ENCODE assay signal across 22 cellular contexts in genomic region chr6:9977451-9977850, GRCh38.
"Had no signal": no experiment of that assay in that cellular context is flagged by ENCODE, and none has a peak within 500 bp of the region (broad histone marks: within the 10 kb centered on the region; RNA-seq: fewer than 3 reads in every experiment).

No MANE protein-coding gene starts in this region.

- H3K36me3 ChIP-seq: colonic mucosa, left ventricle myocardium inferior, lower lobe of right lung, ovary, prostate gland, sigmoid colon had no signal

- H3K27ac Mint-ChIP-seq: memory B cell; naive thymus-derived CD4-positive, alpha-beta T cell; stimulated activated naive B cell treated with anti-CD40 and anti-IgM and Interleukin-4, amounts not matched to agents 10 μg/mL and 1 μg/mL and 100 μg/mL, for 72 hours; stimulated activated naive CD8-positive, alpha-beta T cell treated with anti-CD3 and anti-CD28 coated beads, Interleukin-15, amount 100 ng/mL, for 72 hours had no signal

- H3K27me3 ChIP-seq: colonic mucosa, foreskin keratinocyte, ovary, sigmoid colon, testis had no signal

- H3K4me1 Mint-ChIP-seq: memory B cell; naive thymus-derived CD4-positive, alpha-beta T cell; neural crest cell; stimulated activated naive B cell treated with anti-CD40 and anti-IgM and Interleukin-4, amounts not matched to agents 10 μg/mL and 1 μg/mL and 100 μg/mL, for 72 hours; stimulated activated naive CD8-positive, alpha-beta T cell treated with anti-CD3 and anti-CD28 coated beads, Interleukin-15, amount 100 ng/mL, for 72 hours had no signal

- H3K4me3 Mint-ChIP-seq: memory B cell; naive thymus-derived CD4-positive, alpha-beta T cell; neural crest cell; stimulated activated naive B cell treated with anti-CD40 and anti-IgM and Interleukin-4, amounts not matched to agents 10 μg/mL and 1 μg/mL and 100 μg/mL, for 72 hours; stimulated activated naive CD8-positive, alpha-beta T cell treated with anti-CD3 and anti-CD28 coated beads, Interleukin-15, amount 100 ng/mL, for 72 hours had no signal

- DNase-seq: caudate nucleus; colonic mucosa; dermis blood vessel endothelial cell; erythroblast; foreskin keratinocyte; left ventricle myocardium inferior; lower lobe of right lung; naive thymus-derived CD4-positive, alpha-beta T cell; nucleus accumbens; ovary; retina; sigmoid colon; stimulated activated CD4-positive, alpha-beta T cell treated with anti-CD3 and anti-CD28 coated beads, Interleukin-2, amount 100 ng/mL, for 24 hours; stimulated activated CD4-positive, alpha-beta T cell treated with anti-CD3 and anti-CD28 coated beads, Interleukin-4, amount 100 ng/mL, for 4 hours; stimulated activated naive B cell treated with anti-CD40 and anti-IgM and Interleukin-4, amounts not matched to agents 10 μg/mL and 1 μg/mL and 100 μg/mL, for 72 hours; stimulated activated naive CD8-positive, alpha-beta T cell treated with anti-CD3 and anti-CD28 coated beads, Interleukin-15, amount 100 ng/mL, for 72 hours; testis; trophoblast cell had no signal

- H3K9me3 Mint-ChIP-seq: stimulated activated naive B cell treated with anti-CD40 and anti-IgM and Interleukin-4, amounts not matched to agents 10 μg/mL and 1 μg/mL and 100 μg/mL, for 72 hours had no signal

- H3K4me1 ChIP-seq: colonic mucosa, left ventricle myocardium inferior, lower lobe of right lung, prostate gland, sigmoid colon, testis had no signal

- H3K36me3 Mint-ChIP-seq: memory B cell; naive thymus-derived CD4-positive, alpha-beta T cell; stimulated activated naive B cell treated with anti-CD40 and anti-IgM and Interleukin-4, amounts not matched to agents 10 μg/mL and 1 μg/mL and 100 μg/mL, for 72 hours had no signal

- H3K9me3 ChIP-seq: colonic mucosa, left ventricle myocardium inferior, lower lobe of right lung, ovary, prostate gland, sigmoid colon, testis had no signal

- H3K4me3 ChIP-seq: colonic mucosa, left ventricle myocardium inferior, lower lobe of right lung, ovary, prostate gland, sigmoid colon, skin epidermis, testis had no signal

- ATAC-seq: lower lobe of right lung; naive thymus-derived CD4-positive, alpha-beta T cell; stimulated activated naive B cell treated with anti-CD40 and anti-IgM and Interleukin-4, amounts not matched to agents 10 μg/mL and 1 μg/mL and 100 μg/mL, for 72 hours; stimulated activated naive CD8-positive, alpha-beta T cell treated with anti-CD3 and anti-CD28 coated beads, Interleukin-15, amount 100 ng/mL, for 72 hours had no signal

- H3K27ac ChIP-seq: colonic mucosa, foreskin keratinocyte, left ventricle myocardium inferior, lower lobe of right lung, ovary, prostate gland, sigmoid colon, testis had no signal

- H3K27me3 Mint-ChIP-seq: memory B cell; stimulated activated naive B cell treated with anti-CD40 and anti-IgM and Interleukin-4, amounts not matched to agents 10 μg/mL and 1 μg/mL and 100 μg/mL, for 72 hours; stimulated activated naive CD8-positive, alpha-beta T cell treated with anti-CD3 and anti-CD28 coated beads, Interleukin-15, amount 100 ng/mL, for 72 hours had no signal
